8 cellular contexts compared by ENCODE assay signal in the genomic region with DNA sequence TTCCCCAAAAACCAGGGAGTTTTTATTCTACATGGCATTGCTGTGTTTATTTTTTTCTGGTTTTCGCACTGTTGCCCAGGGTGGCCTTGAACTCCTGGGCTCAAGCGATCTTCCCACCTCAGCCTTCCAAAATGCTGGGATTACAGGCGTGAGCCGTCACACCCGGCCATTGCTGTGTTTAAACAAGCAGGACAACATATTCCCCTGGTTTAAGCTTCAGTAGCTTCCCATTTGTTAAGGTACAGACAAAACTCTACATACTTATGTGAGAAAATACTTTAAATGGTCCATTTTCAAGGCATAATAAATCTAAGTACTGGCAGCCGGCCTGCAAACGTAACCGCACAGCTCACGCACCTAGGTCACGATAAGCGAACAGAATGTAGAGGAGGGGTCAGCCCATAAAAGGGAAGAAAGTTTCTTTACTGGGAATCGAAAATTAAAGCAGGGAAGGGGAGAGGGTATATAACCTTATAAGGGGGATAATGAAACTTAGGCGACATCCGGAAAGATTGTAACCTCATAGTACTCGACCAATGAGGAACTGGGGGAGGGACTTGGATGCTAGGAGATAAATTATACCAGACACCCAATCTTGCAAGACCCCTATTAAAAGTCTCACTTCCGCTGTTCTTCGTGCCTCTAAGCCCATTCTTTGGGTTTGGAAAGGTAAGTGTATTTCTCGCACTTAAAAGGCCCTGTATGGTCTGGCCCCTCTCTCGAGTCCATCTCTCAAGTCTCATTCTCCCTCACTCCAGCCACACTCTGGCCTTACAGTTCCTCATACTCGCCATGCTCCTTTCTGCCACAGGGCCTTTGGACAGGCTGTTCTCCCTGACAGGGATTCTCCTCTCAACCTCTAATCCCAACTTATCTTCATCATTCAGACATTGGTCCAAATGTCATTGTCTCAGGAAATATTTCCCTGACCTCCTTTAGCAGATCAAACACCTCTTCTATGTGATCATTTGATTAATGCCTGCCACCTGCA. TPM values are rescaled to one million over a fixed set of nuclear protein-coding genes. Genes with fewer than 3 reads are reported as not detected.
DNase-seq lines count a peak whose midpoint lies in the region; ATAC-seq and TF ChIP-seq lines count a peak whose summit lies in the region.

No MANE protein-coding gene starts in this region.

- TF ChIP-seq CTCF in adrenal gland (IDR thresholded peaks at IDR 0.05), result no peak
- TF ChIP-seq CTCF in tibial artery (IDR thresholded peaks at IDR 0.05), result no peak
- TF ChIP-seq CTCF in omental fat pad (IDR thresholded peaks at IDR 0.05), result no peak

- no peak for TF ChIP-seq POLR2A in adrenal gland (IDR thresholded peaks at IDR 0.05)

- H3K27ac Mint-ChIP-seq in activated T-cell treated with anti-CD3 and anti-CD28 coated beads, Interleukin-2, amount 50 U/mL, for 24 hours, result no peak overlapping the region

- ATAC-seq in omental fat pad (ENCODE audit: low FRiP score), result no peak

- H3K9me3 Mint-ChIP-seq in activated T-cell treated with anti-CD3 and anti-CD28 coated beads, Interleukin-2, amount 50 U/mL, for 24 hours, result no peaks in the 10 kb centered on the region

- 43 to 54% (median 51%) methylated on average over 20 of the region's 20 CpGs for WGBS in adrenal gland, 4 donors

- H3K4me3 Mint-ChIP-seq in activated T-cell treated with anti-CD3 and anti-CD28 coated beads, Interleukin-2, amount 50 U/mL, for 24 hours, result no peak overlapping the region

- H3K27ac ChIP-seq in adrenal gland (peak overlapping the region; percentile 80 to 93 (median 90)), tibial artery (peak overlapping the region; percentile 71 to 80)

- no peaks in the 10 kb centered on the region for H3K36me3 Mint-ChIP-seq in activated T-cell treated with anti-CD3 and anti-CD28 coated beads, Interleukin-2, amount 50 U/mL, for 24 hours (ENCODE audit: low read depth)

- peaks cover 2% of the 10 kb centered on the region for H3K4me1 Mint-ChIP-seq in activated T-cell treated with anti-CD3 and anti-CD28 coated beads, Interleukin-2, amount 50 U/mL, for 24 hours (ENCODE audit: low read depth)

- H3K4me3 ChIP-seq in adrenal gland (peak overlapping the region in 3 of 4 donors; percentile 2 to 56 (median 18)), tibial artery (peak overlapping the region; percentile 42 to 52)

- H3K36me3 ChIP-seq in adrenal gland (replicated peaks in 1 of 2), result no peaks in the 10 kb centered on the region
- H3K36me3 ChIP-seq in tibial artery, result no peaks in the 10 kb centered on the region

- intact Hi-C loops in adrenal gland (cut with DNase I), result no loop called here
- intact Hi-C loops in tibial artery (cut with DNase I; ENCODE audit: low total_unique reads), result no loop called here

- no peaks in the 10 kb centered on the region for H3K27me3 ChIP-seq in adrenal gland
- no peaks in the 10 kb centered on the region for H3K27me3 ChIP-seq in tibial artery

- H3K4me1 ChIP-seq in adrenal gland (replicated peaks in 1 of 2) (peaks cover 0 to 7% of the 10 kb centered on the region in 2 donors), tibial artery (peaks cover 0 to 5% (median 2%) of the 10 kb centered on the region in 4 donors)

- no peaks in the 10 kb centered on the region for H3K27me3 Mint-ChIP-seq in activated T-cell treated with anti-CD3 and anti-CD28 coated beads, Interleukin-2, amount 50 U/mL, for 24 hours

- DNase-seq in activated T-cell treated with anti-CD3 and anti-CD28 coated beads, Interleukin-2, amount 50 U/mL, for 24 hours, result peak; percentile 38
- DNase-seq in activated T-cell treated with anti-CD3 and anti-CD28 coated beads for 4 hours, result no peak
- DNase-seq in adrenal gland, result peak in 4 of 7 donors; percentile 21 to 60 (median 25)
- DNase-seq in left kidney (ENCODE audit: low read depth, low spot score), result peak; percentile 50
- no peak for DNase-seq in tibial artery
- DNase-seq in SIG-M5 (lab: John Stamatoyannopoulos, UW), result no peak
- DNase-seq in omental fat pad (ENCODE audit: low spot score), result no peak
- DNase-seq in effector CD8-positive, alpha-beta T cell (lab: John Stamatoyannopoulos, UW), result no peak

- H3K9me3 ChIP-seq in adrenal gland (replicated peaks in 1 of 3) (no peaks in the 10 kb centered on the region), tibial artery (no peaks in the 10 kb centered on the region)

RNA-seq across cellular contexts. Expression of a gene that starts 59.2 kb away (rescaled TPM):
- under 1 TPM in 7 of 8 donors, not detected in 1; 0.10 to 0.69 (median 0.21) TPM for total RNA-seq in adrenal gland
- under 1 TPM; 0.24 to 0.97 (median 0.81) TPM for polyA plus RNA-seq in adrenal gland
- total RNA-seq in omental fat pad, result 1 to 10 TPM in 1 of 4 donors, under 1 TPM in 3; 0.19 to 1.3 (median 0.39) TPM

RNA-seq across cellular contexts. Expression of a gene that starts 59.8 kb away (rescaled TPM):
- total RNA-seq in adrenal gland, result 10 to 100 TPM; 11.7 to 40.2 (median 29.8) TPM
- polyA plus RNA-seq in adrenal gland, result 10 to 100 TPM; 29.7 to 60.2 (median 30.3) TPM
- 10 to 100 TPM in 3 of 4 donors, 1 to 10 TPM in 1; 7.1 to 18.3 (median 15.7) TPM for total RNA-seq in omental fat pad

Comparison
In these comparisons a context has a peak if more than half of its experiments do, and no peak if none do; other contexts are left out.
1. DNase-seq: peak in activated T-cell treated with anti-CD3 and anti-CD28 coated beads, Interleukin-2, amount 50 U/mL, for 24 hours (single experiment), adrenal gland (4 of 7) and left kidney (single experiment); none in activated T-cell treated with anti-CD3 and anti-CD28 coated beads for 4 hours (single experiment), tibial artery (0 of 2), SIG-M5 (single experiment), omental fat pad (single experiment) and effector CD8-positive, alpha-beta T cell (single experiment).